8 cellular contexts compared by ENCODE assay signal in the genomic region with DNA sequence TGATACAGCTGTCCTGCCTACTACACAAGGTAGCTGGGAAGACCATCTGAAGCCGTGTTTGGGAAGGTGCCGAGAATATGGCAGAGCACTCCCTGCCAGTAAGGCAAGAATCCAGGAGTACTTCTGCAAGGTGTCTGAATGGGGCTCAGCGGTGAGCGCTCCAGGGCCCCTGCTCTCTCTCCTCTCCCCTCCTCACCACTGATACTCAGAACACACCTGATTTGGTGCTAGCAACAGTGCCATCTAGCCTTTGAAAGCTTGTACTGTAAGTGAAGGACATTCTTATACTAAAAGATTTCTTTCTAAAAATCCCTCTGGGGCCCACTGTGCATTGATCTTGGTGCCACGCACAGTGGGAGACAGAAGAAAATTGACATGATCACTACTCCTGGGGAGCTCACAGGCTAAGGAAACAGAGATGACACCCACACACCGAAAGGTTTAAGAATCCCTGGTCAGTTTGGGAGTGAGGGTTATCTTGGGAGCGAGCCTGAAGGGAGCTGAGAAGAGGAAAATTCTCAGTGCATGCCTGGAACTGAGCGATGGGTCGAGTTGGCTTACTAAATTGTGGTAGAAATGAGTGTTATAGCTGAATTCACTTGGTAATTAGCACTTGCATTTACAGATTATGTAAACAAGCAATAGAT.
A peak's percentile ranks its signal among the peaks of the same experiment; 100 is the strongest.
DNase-seq lines count a peak whose midpoint lies in the region; ATAC-seq and TF ChIP-seq lines count a peak whose summit lies in the region.

No MANE protein-coding gene starts in this region.

- dilution Hi-C loops in mammary epithelial cell (cut with HindIII; ENCODE audit: low sequenced_read_pairs), result no loop called here

- no peaks in the 10 kb centered on the region for H4K20me1 ChIP-seq in mammary epithelial cell (ENCODE audit: insufficient read depth, low read length)

- peak; percentile 26 to 47 for TF ChIP-seq CTCF in mammary epithelial cell (conservative IDR thresholded peaks at IDR 0.05 in 1 of 2, IDR thresholded peaks at IDR 0.05 in 1 of 2; ENCODE audit: extremely low read depth in 1 of 2, insufficient read depth in 1 of 2, low read depth in 1 of 2, low read length in 2 of 2)
- TF ChIP-seq CTCF in lung (IDR thresholded peaks at IDR 0.05; ENCODE audit: control extremely low read depth, extremely low read depth), result peak; percentile 5

- no peaks in the 10 kb centered on the region for H3K79me2 ChIP-seq in mammary epithelial cell (ENCODE audit: insufficient read depth, low read length)

- no peak overlapping the region for H3K27ac Mint-ChIP-seq in activated naive CD8-positive, alpha-beta T cell treated with anti-CD3 and anti-CD28 coated beads for 36 hours

- ATAC-seq in lung (ENCODE audit: insufficient read depth, low FRiP score), result no peak
- ATAC-seq in HG03520 (IDR thresholded peaks at IDR 0.05; ENCODE audit: unreplicated experiment), result no peak
- no peak for ATAC-seq in GM19328 (IDR thresholded peaks at IDR 0.05; ENCODE audit: unreplicated experiment)

- no peak overlapping the region for H3K4me3 ChIP-seq in mammary epithelial cell (replicated peaks in 1 of 3; ENCODE audit: insufficient read depth in 1 of 3, low read depth in 2 of 3, low read length in 3 of 3)
- no peak overlapping the region for H3K4me3 ChIP-seq in lung

- no peaks in the 10 kb centered on the region for H3K36me3 Mint-ChIP-seq in activated naive CD8-positive, alpha-beta T cell treated with anti-CD3 and anti-CD28 coated beads for 36 hours

- no peaks in the 10 kb centered on the region for H3K4me1 Mint-ChIP-seq in activated naive CD8-positive, alpha-beta T cell treated with anti-CD3 and anti-CD28 coated beads for 36 hours

- CTCF ChIA-PET in mammary epithelial cell (lab: Charles Lee; ENCODE audit: low non-redundant PET), result no interaction called here

- WGBS in mammary epithelial cell (ENCODE audit: low coverage, missing lambda C conversion rate), result 15% methylated on average over 9 of the region's 9 CpGs
- WGBS in lung, 2 donors, result 52 to 60% methylated on average over 9 of the region's 9 CpGs

- H3K4me2 ChIP-seq in mammary epithelial cell (ENCODE audit: insufficient read depth, low read depth, low read length), result no peak overlapping the region

- no peaks in the 10 kb centered on the region for H3K9me3 Mint-ChIP-seq in activated naive CD8-positive, alpha-beta T cell treated with anti-CD3 and anti-CD28 coated beads for 36 hours

- peaks cover 17% of the 10 kb centered on the region for H3K27me3 Mint-ChIP-seq in activated naive CD8-positive, alpha-beta T cell treated with anti-CD3 and anti-CD28 coated beads for 36 hours

- H3K36me3 ChIP-seq in mammary epithelial cell (ENCODE audit: insufficient read depth, low read length) (no peaks in the 10 kb centered on the region), lung (ENCODE audit: control insufficient read depth in 2 of 2, insufficient read depth in 2 of 2, low read length in 2 of 2) (no peaks in the 10 kb centered on the region)

- no peak overlapping the region for H3K9ac ChIP-seq in mammary epithelial cell (ENCODE audit: insufficient read depth, low read length)

- H2AFZ ChIP-seq in mammary epithelial cell (ENCODE audit: low read depth, low read length), result no peak overlapping the region

- H3K27ac ChIP-seq in mammary epithelial cell (ENCODE audit: insufficient read depth, low read depth, low read length) (no peak overlapping the region), lung (ENCODE audit: low read depth in 1 of 2, low read length in 1 of 2) (no peak overlapping the region)

- intact Hi-C loops in mammary epithelial cell (cut with micrococcal nuclease), result loop anchor here (1.0 to 2.0 kb wide), 2 partner anchors 220 to 478 kb away; no protein-coding TSS in a partner anchor

- DNase-seq in EL (peak; percentile 51), NCI-H2029 treated with DMSO at 0.1 percent for 48 hours (lab: John Stamatoyannopoulos, UW) (peak; percentile 83), mammary epithelial cell (no peak), lung (ENCODE audit: low spot score) (no peak)
- no peak for DNase-seq in activated naive CD8-positive, alpha-beta T cell treated with anti-CD3 and anti-CD28 coated beads for 36 hours
- no peak for DNase-seq in stimulated activated CD4-positive, alpha-beta T cell treated with anti-CD3 and anti-CD28 coated beads, Interleukin-2, amount 100 ng/mL, for 48 hours

- H3K4me3 Mint-ChIP-seq in activated naive CD8-positive, alpha-beta T cell treated with anti-CD3 and anti-CD28 coated beads for 36 hours, result no peak overlapping the region

- H3K9me3 ChIP-seq in mammary epithelial cell (replicated peaks; ENCODE audit: insufficient read depth, low read length) (no peaks in the 10 kb centered on the region), lung (ENCODE audit: control insufficient read depth in 2 of 2, insufficient read depth in 1 of 2, low read length in 1 of 2) (no peaks in the 10 kb centered on the region)

- in situ Hi-C loops in mammary epithelial cell (cut with MboI; ENCODE audit: low sequenced_read_pairs in 2 of 2), result no loop called here

- no TSS peak for BruUV-seq in mammary epithelial cell (replicated peaks; lab: Mats Ljungman, UMichigan)

- no peaks in the 10 kb centered on the region for H3K4me1 ChIP-seq in mammary epithelial cell (ENCODE audit: insufficient read depth, low read length)
- no peaks in the 10 kb centered on the region for H3K4me1 ChIP-seq in lung (ENCODE audit: control insufficient read depth in 2 of 2, insufficient read depth in 2 of 2, low read length in 2 of 2)

- H3K27me3 ChIP-seq in mammary epithelial cell (ENCODE audit: insufficient read depth, low read length), result no peaks in the 10 kb centered on the region
- no peaks in the 10 kb centered on the region for H3K27me3 ChIP-seq in lung (ENCODE audit: control insufficient read depth, insufficient read depth)

Comparison
In these comparisons a context has a peak if more than half of its experiments do, and no peak if none do; other contexts are left out.
1. DNase-seq: peak in EL (single experiment) and NCI-H2029 treated with DMSO at 0.1 percent for 48 hours (single experiment); none in mammary epithelial cell (single experiment), lung (single experiment), activated naive CD8-positive, alpha-beta T cell treated with anti-CD3 and anti-CD28 coated beads for 36 hours (single experiment) and stimulated activated CD4-positive, alpha-beta T cell treated with anti-CD3 and anti-CD28 coated beads, Interleukin-2, amount 100 ng/mL, for 48 hours (0 of 2).